ENCODE assay signal across 24 cellular contexts in genomic region chr13:30212256-30212655, GRCh38.
"Had no signal": no experiment of that assay in that cellular context is flagged by ENCODE, and none has a peak within 500 bp of the region (broad histone marks: within the 10 kb centered on the region; RNA-seq: fewer than 3 reads in every experiment).

No MANE protein-coding gene starts in this region.

- DNase-seq: nephron progenitor cell; occipital lobe; ovary; psoas muscle; right cardiac atrium; right lobe of liver; sigmoid colon; small intestine; stimulated activated CD4-positive, alpha-beta T cell treated with anti-CD3 and anti-CD28 coated beads, Interleukin-15, amount 100 ng/mL, for 24 hours; stimulated activated CD4-positive, alpha-beta T cell treated with anti-CD3 and anti-CD28 coated beads, Interleukin-2, amount 100 ng/mL, for 24 hours; stimulated activated CD4-positive, alpha-beta T cell treated with anti-CD3 and anti-CD28 coated beads, Interleukin-2, amount 100 ng/mL, for 48 hours; stimulated activated CD4-positive, alpha-beta T cell treated with anti-CD3 and anti-CD28 coated beads, Interleukin-4, amount 100 ng/mL, for 24 hours; stimulated activated naive B cell treated with anti-CD40 and anti-IgM and Interleukin-4, amounts not matched to agents 10 μg/mL and 1 μg/mL and 100 μg/mL, for 72 hours; stimulated activated naive CD4-positive, alpha-beta T cell treated with Interleukin-2 at 50 U/mL for 16 hours; stomach; thyroid gland; trophoblast cell had no signal

- ATAC-seq: natural killer cell treated with Interleukin-12 subunit alpha and Interleukin-12 subunit beta and Interleukin-15 and Interleukin-18, amount 100 ng/mL, for 72 hours; psoas muscle; right cardiac atrium; stimulated activated effector memory CD8-positive, alpha-beta T cell treated with anti-CD3 and anti-CD28 coated beads, Interleukin-12 subunit alpha, Interleukin-12 subunit beta, amount 100 ng/mL, for 72 hours; stimulated activated naive B cell treated with anti-CD40 and anti-IgM and Interleukin-4, amounts not matched to agents 10 μg/mL and 1 μg/mL and 100 μg/mL, for 72 hours had no signal

- H2AFZ ChIP-seq: parathyroid adenoma had no signal

- H3K4me1 ChIP-seq: parathyroid adenoma, psoas muscle, right lobe of liver, stomach, thyroid gland, tibial nerve, upper lobe of left lung, vagina had no signal

- H3K9me3 ChIP-seq: ovary, psoas muscle, right lobe of liver, sigmoid colon, stomach, thoracic aorta, thyroid gland, upper lobe of left lung, vagina had no signal

- H3K36me3 ChIP-seq: ovary, right lobe of liver, thoracic aorta, thyroid gland had no signal

- H3K27ac ChIP-seq: ovary, parathyroid adenoma, psoas muscle, right lobe of liver, sigmoid colon, stomach, thoracic aorta, thyroid gland, tibial nerve, upper lobe of left lung, vagina had no signal

- H3K4me3 ChIP-seq: ovary, psoas muscle, right lobe of liver, sigmoid colon, stomach, thoracic aorta, thyroid gland, tibial nerve, upper lobe of left lung, vagina had no signal

- H3K27me3 ChIP-seq: ovary, right lobe of liver, sigmoid colon, stomach, thyroid gland, tibial nerve, upper lobe of left lung, vagina had no signal

- H3K9ac ChIP-seq: parathyroid adenoma had no signal
